Comparison of ENCODE assay signal across 20 cellular contexts in genomic region chr9:68738346-68738745, GRCh38. TPM values are rescaled to one million over a fixed set of nuclear protein-coding genes. Genes with fewer than 3 reads are reported as not detected.
"Had no signal": no experiment of that assay in that cellular context is flagged by ENCODE, and none has a peak within 500 bp of the region (broad histone marks: within the 10 kb centered on the region; RNA-seq: fewer than 3 reads in every experiment).

No MANE protein-coding gene starts in this region.

- H3K4me3 Mint-ChIP-seq: naive thymus-derived CD4-positive, alpha-beta T cell; nephron progenitor cell had no signal

- H3K4me1 ChIP-seq: psoas muscle, suprapubic skin, thyroid gland, uterus had no signal

- H3K9me3 ChIP-seq: left lung, psoas muscle, sigmoid colon, suprapubic skin, thyroid gland, upper lobe of left lung, uterus had no signal

- ATAC-seq: left lung; naive thymus-derived CD4-positive, alpha-beta T cell; psoas muscle had no signal

- H3K9me3 Mint-ChIP-seq: nephron progenitor cell had no signal

- H3K27me3 ChIP-seq: left lung, sigmoid colon, suprapubic skin, thyroid gland, upper lobe of left lung, uterus had no signal

- DNase-seq: dermis blood vessel endothelial cell; foreskin melanocyte; head of caudate nucleus; islet precursor cell; left lung; mesendoderm; naive thymus-derived CD4-positive, alpha-beta T cell; nephron progenitor cell; psoas muscle; retina; sigmoid colon; stimulated activated CD4-positive, alpha-beta T cell treated with anti-CD3 and anti-CD28 coated beads, Interleukin-12 subunit alpha, Interleukin-12 subunit beta, amount 100 ng/mL, for 4 hours; stimulated activated naive CD4-positive, alpha-beta T cell; thyroid gland; upper lobe of left lung; uterus had no signal

- H3K36me3 Mint-ChIP-seq: naive thymus-derived CD4-positive, alpha-beta T cell had no signal

- H3K4me1 Mint-ChIP-seq: naive thymus-derived CD4-positive, alpha-beta T cell had no signal

- H3K4me3 ChIP-seq: left lung, psoas muscle, sigmoid colon, skin epidermis, suprapubic skin, thyroid gland, upper lobe of left lung, uterus had no signal

- H3K27ac ChIP-seq: left lung, psoas muscle, skin epidermis, suprapubic skin, thyroid gland, upper lobe of left lung, uterus had no signal

- H3K36me3 ChIP-seq: left lung, sigmoid colon, suprapubic skin, thyroid gland, upper lobe of left lung, uterus had no signal

- H3K27ac Mint-ChIP-seq: naive thymus-derived CD4-positive, alpha-beta T cell; nephron progenitor cell had no signal

RNA-seq across cellular contexts. Expression of gene PIP5K1B, which starts 33.3 kb away (rescaled TPM):
- total RNA-seq: dermis blood vessel endothelial cell, osteoblast had no signal
- polyA plus RNA-seq: endothelial cell of umbilical vein had no signal
